21 cellular contexts compared by ENCODE assay signal in the genomic region with DNA sequence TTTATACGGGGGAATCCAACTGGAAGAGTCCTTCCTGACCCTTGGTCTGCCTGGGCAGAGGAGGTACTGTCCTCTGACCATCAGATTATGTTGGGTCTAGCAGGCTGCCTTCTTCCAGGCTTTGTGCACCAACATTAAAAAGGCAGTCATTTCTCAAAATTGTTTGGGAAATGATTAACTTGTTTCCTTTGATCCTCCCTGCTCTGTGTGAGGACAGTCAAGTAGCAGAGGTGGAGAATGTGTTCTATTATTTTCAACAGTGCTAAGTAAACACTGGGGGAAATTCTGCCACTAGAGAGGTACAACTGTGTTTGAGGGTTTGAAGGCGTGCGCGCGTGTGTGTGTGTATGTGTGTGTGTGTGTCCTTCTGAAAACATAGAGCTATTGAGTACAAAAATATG. TPM values are rescaled to one million over a fixed set of nuclear protein-coding genes. Genes with fewer than 3 reads are reported as not detected.
A peak's percentile ranks its signal among the peaks of the same experiment; 100 is the strongest.
DNase-seq lines count a peak whose midpoint lies in the region; ATAC-seq, FAIRE-seq and TF ChIP-seq lines count a peak whose summit lies in the region.
"Had no signal": no experiment of that assay in that cellular context is flagged by ENCODE, and none has a peak within 500 bp of the region (broad histone marks: within the 10 kb centered on the region; RNA-seq: fewer than 3 reads in every experiment).

No MANE protein-coding gene starts in this region.

- CTCF ChIA-PET in endothelial cell of umbilical vein (lab: Charles Lee) = interaction anchor here (1.0 kb wide), 1 partner anchor 11 kb away, joined by 3 read pairs; no protein-coding TSS in a partner anchor

- TF ChIP-seq POLR2A in endothelial cell of umbilical vein (IDR thresholded peaks at IDR 0.05; ENCODE audit: low read depth, low read length) (no peak), upper lobe of left lung (IDR thresholded peaks at IDR 0.05) (no peak), gastrocnemius medialis (IDR thresholded peaks at IDR 0.05) (no peak)

- BruUV-seq in endothelial cell of umbilical vein (replicated peaks; lab: Mats Ljungman, UMichigan) = no TSS peak

- WGBS in upper lobe of left lung, 2 donors = 46 to 55% methylated on average over 5 of the region's 5 CpGs

- no peaks in the 10 kb centered on the region for H3K79me2 ChIP-seq in endothelial cell of umbilical vein (ENCODE audit: control insufficient read depth, insufficient read depth, low read length)

- H3K36me3 Mint-ChIP-seq in activated T-cell treated with anti-CD3 and anti-CD28 coated beads, Interleukin-2, amount 50 U/mL, for 24 hours (ENCODE audit: low read depth) = peaks cover 24% of the 10 kb centered on the region
- H3K36me3 Mint-ChIP-seq: type B pancreatic cell had no signal

- H3K36me3 ChIP-seq in endothelial cell of umbilical vein (ENCODE audit: control insufficient read depth in 2 of 2, extremely low read depth in 1 of 2, insufficient read depth in 2 of 2, low read length in 2 of 2) = no peaks in the 10 kb centered on the region
- peaks cover 0 to 37% (median 4%) of the 10 kb centered on the region in 4 donors for H3K36me3 ChIP-seq in upper lobe of left lung
- no peaks in the 10 kb centered on the region for H3K36me3 ChIP-seq in BE2C
- no peaks in the 10 kb centered on the region for H3K36me3 ChIP-seq in gastrocnemius medialis

- no peak overlapping the region for H3K4me3 Mint-ChIP-seq in activated T-cell treated with anti-CD3 and anti-CD28 coated beads, Interleukin-2, amount 50 U/mL, for 24 hours
- H3K4me3 Mint-ChIP-seq: activated CD4-positive, alpha-beta memory T cell treated with anti-CD3 and anti-CD28 coated beads, Interleukin-2, amount 10 ng/mL, durations not matched to agents 7 days and 5 days; type B pancreatic cell had no signal

- TF ChIP-seq CTCF in endothelial cell of umbilical vein (IDR thresholded peaks at IDR 0.05; ENCODE audit: extremely low read depth in 1 of 2, insufficient read depth in 1 of 2, low read depth in 1 of 2, low read length in 2 of 2) = no peak
- no peak for TF ChIP-seq CTCF in upper lobe of left lung (IDR thresholded peaks at IDR 0.05)
- TF ChIP-seq CTCF in BE2C (IDR thresholded peaks at IDR 0.05; ENCODE audit: low read depth, low read length) = no peak
- TF ChIP-seq CTCF in gastrocnemius medialis (IDR thresholded peaks at IDR 0.05 in 4 of 5, conservative IDR thresholded peaks at IDR 0.05 in 1 of 5) = no peak

- dilution Hi-C loops in endothelial cell of umbilical vein (cut with MboI; ENCODE audit: extremely low pct_ligation_motif_present, low sequenced_read_pairs) = no loop called here

- FAIRE-seq in endothelial cell of umbilical vein (lab: Jason Lieb, UNC) = peak; percentile 12
- FAIRE-seq: G401.6, TTC549 had no signal

- H4K20me1 ChIP-seq in endothelial cell of umbilical vein (replicated peaks; ENCODE audit: control insufficient read depth, extremely low read depth, insufficient read depth, low read length) = no peaks in the 10 kb centered on the region

- H3K9me1 ChIP-seq in endothelial cell of umbilical vein (replicated peaks; ENCODE audit: control insufficient read depth, extremely low read depth, insufficient read depth, low read length) = no peaks in the 10 kb centered on the region

- ATAC-seq in HG03432 (IDR thresholded peaks at IDR 0.05; ENCODE audit: unreplicated experiment) (peak; percentile 47), upper lobe of left lung (ENCODE audit: low FRiP score in 2 of 2) (peak; percentile 40 to 89), gastrocnemius medialis (no peak)
- ATAC-seq: Panc1 had no signal

- no peak overlapping the region for H3K4me2 ChIP-seq in endothelial cell of umbilical vein (ENCODE audit: insufficient read depth, low read length)

- H2AFZ ChIP-seq in endothelial cell of umbilical vein (ENCODE audit: low read depth, low read length) = peak overlapping the region; percentile 13

- TF ChIP-seq EP300 in upper lobe of left lung (IDR thresholded peaks at IDR 0.05) = peak in 2 of 4 donors; percentile 51 to 68

- H3K27me3 ChIP-seq in endothelial cell of umbilical vein (ENCODE audit: control insufficient read depth in 2 of 2, insufficient read depth in 2 of 2, low read length in 2 of 2) = peaks cover 3 to 7% of the 10 kb centered on the region in 2 experiments
- H3K27me3 ChIP-seq in upper lobe of left lung = no peaks in the 10 kb centered on the region
- peaks cover 32% of the 10 kb centered on the region for H3K27me3 ChIP-seq in BE2C
- no peaks in the 10 kb centered on the region for H3K27me3 ChIP-seq in gastrocnemius medialis

- H3K4me3 ChIP-seq in endothelial cell of umbilical vein (replicated peaks in 1 of 3; ENCODE audit: insufficient read depth in 1 of 3, low read depth in 1 of 3, low read length in 3 of 3) (no peak overlapping the region), upper lobe of left lung (no peak overlapping the region), BE2C (ENCODE audit: low read depth, low read length) (no peak overlapping the region), gastrocnemius medialis (no peak overlapping the region)
- H3K4me3 ChIP-seq: SK-N-MC, skin epidermis had no signal

- DNase-seq in activated T-cell treated with anti-CD3 and anti-CD28 coated beads, Interleukin-2, amount 50 U/mL, for 24 hours = no peak
- DNase-seq in activated T-cell treated with anti-CD3 and anti-CD28 coated beads, Interleukin-2, amount 50 U/mL, for 1 hour = no peak
- DNase-seq in endothelial cell of umbilical vein (ENCODE audit: low read depth, low spot score) = no peak
- DNase-seq in upper lobe of left lung = peak in 1 of 2 donors; percentile 70
- DNase-seq in BE2C = no peak
- no peak for DNase-seq in gastrocnemius medialis
- no peak for DNase-seq in amniotic stem cell (lab: John Stamatoyannopoulos, UW)
- DNase-seq: activated CD4-positive, alpha-beta memory T cell treated with anti-CD3 and anti-CD28 coated beads, Interleukin-2, amount 10 ng/mL, durations not matched to agents 7 days and 5 days; aorta; islet precursor cell; MM.1S; NCI-H2029; NCI-H69; stimulated activated CD4-positive, alpha-beta T cell treated with anti-CD3 and anti-CD28 coated beads, Interleukin-4, amount 100 ng/mL, for 4 hours had no signal

- H3K27me3 Mint-ChIP-seq in activated T-cell treated with anti-CD3 and anti-CD28 coated beads, Interleukin-2, amount 50 U/mL, for 24 hours = no peaks in the 10 kb centered on the region
- H3K27me3 Mint-ChIP-seq: activated CD4-positive, alpha-beta memory T cell treated with anti-CD3 and anti-CD28 coated beads, Interleukin-2, amount 10 ng/mL, durations not matched to agents 7 days and 5 days had no signal

- H3K27ac ChIP-seq in endothelial cell of umbilical vein (ENCODE audit: insufficient read depth, low read depth, low read length) (no peak overlapping the region), upper lobe of left lung (peak overlapping the region; percentile 18 to 63 (median 52)), gastrocnemius medialis (no peak overlapping the region)
- H3K27ac ChIP-seq: SK-N-MC had no signal

- intact Hi-C loops in endothelial cell of umbilical vein (cut with micrococcal nuclease) (no loop called here), gastrocnemius medialis (cut with DNase I; ENCODE audit: low total_unique reads) (no loop called here)

- POLR2A ChIA-PET in endothelial cell of umbilical vein (lab: Charles Lee) = no interaction called here

- H3K27ac Mint-ChIP-seq in activated T-cell treated with anti-CD3 and anti-CD28 coated beads, Interleukin-2, amount 50 U/mL, for 24 hours = peak overlapping the region; percentile 42
- H3K27ac Mint-ChIP-seq: activated CD4-positive, alpha-beta memory T cell treated with anti-CD3 and anti-CD28 coated beads, Interleukin-2, amount 10 ng/mL, durations not matched to agents 7 days and 5 days; type B pancreatic cell had no signal

- peaks cover 14% of the 10 kb centered on the region for H3K4me1 ChIP-seq in endothelial cell of umbilical vein (ENCODE audit: control insufficient read depth, extremely low read depth, insufficient read depth, low read length)
- peaks cover 8 to 51% (median 25%) of the 10 kb centered on the region in 4 donors for H3K4me1 ChIP-seq in upper lobe of left lung
- no peaks in the 10 kb centered on the region for H3K4me1 ChIP-seq in BE2C
- H3K4me1 ChIP-seq in gastrocnemius medialis = no peaks in the 10 kb centered on the region

- H3K9ac ChIP-seq in endothelial cell of umbilical vein (replicated peaks; ENCODE audit: extremely low read depth, insufficient read depth, low read length) = no peak overlapping the region

- H3K4me1 Mint-ChIP-seq in activated T-cell treated with anti-CD3 and anti-CD28 coated beads, Interleukin-2, amount 50 U/mL, for 24 hours (ENCODE audit: low read depth) = peaks cover 24% of the 10 kb centered on the region

- H3K9me3 Mint-ChIP-seq in activated T-cell treated with anti-CD3 and anti-CD28 coated beads, Interleukin-2, amount 50 U/mL, for 24 hours = no peaks in the 10 kb centered on the region
- H3K9me3 Mint-ChIP-seq: activated CD4-positive, alpha-beta memory T cell treated with anti-CD3 and anti-CD28 coated beads, Interleukin-2, amount 10 ng/mL, durations not matched to agents 7 days and 5 days; type B pancreatic cell had no signal

- in situ Hi-C loops in gastrocnemius medialis (cut with MboI; ENCODE audit: low sequenced_read_pairs in 4 of 4) = no loop called here

- H3K9me3 ChIP-seq in endothelial cell of umbilical vein (replicated peaks; ENCODE audit: control insufficient read depth, insufficient read depth, low read length) (no peaks in the 10 kb centered on the region), upper lobe of left lung (no peaks in the 10 kb centered on the region), BE2C (no peaks in the 10 kb centered on the region), gastrocnemius medialis (no peaks in the 10 kb centered on the region)

RNA-seq across cellular contexts. Expression of a gene that starts 20.6 kb away (rescaled TPM):
- total RNA-seq in endothelial cell of umbilical vein (0.76 and 2.1 TPM in 2 replicates), upper lobe of left lung (10 to 100 TPM; 33.2 to 73.0 (median 62.0) TPM), gastrocnemius medialis (1 to 10 TPM; 2.2 to 4.1 (median 3.1) TPM)
- polyA plus RNA-seq in endothelial cell of umbilical vein = 1.4 and 1.5 TPM in 2 replicates
- 1.3 TPM in 2 replicates for polyA plus RNA-seq in endothelial cell of umbilical vein (2011; cell fraction: cytosol; rRNA removed)
- 3.4 TPM in 2 replicates for polyA plus RNA-seq in endothelial cell of umbilical vein (2011; cell fraction: nucleus; rRNA removed)
- 1.2 and 1.3 TPM in 2 replicates for polyA plus RNA-seq in endothelial cell of umbilical vein (2012)
- polyA minus RNA-seq in endothelial cell of umbilical vein = 1.7 and 6.0 TPM in 2 replicates
- 18.0 TPM for polyA minus RNA-seq in endothelial cell of umbilical vein (2011; cell fraction: cytosol; rRNA and poly(A)+ RNA removed)
- 0.63 and 1.4 TPM in 2 replicates for polyA minus RNA-seq in endothelial cell of umbilical vein (2011; cell fraction: nucleus; rRNA and poly(A)+ RNA removed)
- 0.40 TPM for polyA plus RNA-seq in BE2C (2012; ENCODE audit: insufficient read depth, insufficient read length, low read depth)

RNA-seq across cellular contexts. Expression of a gene that starts 52.2 kb away (rescaled TPM):
- total RNA-seq in endothelial cell of umbilical vein = 41.9 and 42.1 TPM in 2 replicates
- polyA plus RNA-seq in endothelial cell of umbilical vein = 18.0 and 21.6 TPM in 2 replicates
- 19.8 and 21.4 TPM in 2 replicates for polyA plus RNA-seq in endothelial cell of umbilical vein (2011; cell fraction: cytosol; rRNA removed)
- 72.3 and 101 TPM in 2 replicates for polyA plus RNA-seq in endothelial cell of umbilical vein (2011; cell fraction: nucleus; rRNA removed)
- polyA plus RNA-seq in endothelial cell of umbilical vein (2012) = 31.2 and 41.5 TPM in 2 replicates
- polyA minus RNA-seq in endothelial cell of umbilical vein = 27.6 and 36.0 TPM in 2 replicates
- polyA minus RNA-seq in endothelial cell of umbilical vein (2011; cell fraction: cytosol; rRNA and poly(A)+ RNA removed) = 13.7 TPM
- polyA minus RNA-seq in endothelial cell of umbilical vein (2011; cell fraction: nucleus; rRNA and poly(A)+ RNA removed) = 19.7 and 28.7 TPM in 2 replicates
- total RNA-seq in upper lobe of left lung = 10 to 100 TPM; 18.6 to 57.6 (median 32.2) TPM
- polyA plus RNA-seq in BE2C (2012; ENCODE audit: insufficient read depth, insufficient read length, low read depth) = 33.1 TPM
- 10 to 100 TPM in 2 of 4 donors, 1 to 10 TPM in 2; 7.4 to 11.7 (median 9.7) TPM for total RNA-seq in gastrocnemius medialis

RNA-seq across cellular contexts. Expression of a gene that starts 52.5 kb away (rescaled TPM):
- 35.6 and 36.8 TPM in 2 replicates for total RNA-seq in endothelial cell of umbilical vein
- 7.4 and 10.8 TPM in 2 replicates for polyA plus RNA-seq in endothelial cell of umbilical vein
- 8.7 and 9.5 TPM in 2 replicates for polyA plus RNA-seq in endothelial cell of umbilical vein (2011; cell fraction: cytosol; rRNA removed)
- polyA plus RNA-seq in endothelial cell of umbilical vein (2011; cell fraction: nucleus; rRNA removed) = 35.1 and 48.5 TPM in 2 replicates
- 17.0 and 19.3 TPM in 2 replicates for polyA plus RNA-seq in endothelial cell of umbilical vein (2012)
- 19.9 and 25.3 TPM in 2 replicates for polyA minus RNA-seq in endothelial cell of umbilical vein
- polyA minus RNA-seq in endothelial cell of umbilical vein (2011; cell fraction: cytosol; rRNA and poly(A)+ RNA removed) = 8.9 TPM
- polyA minus RNA-seq in endothelial cell of umbilical vein (2011; cell fraction: nucleus; rRNA and poly(A)+ RNA removed) = 70.4 and 84.4 TPM in 2 replicates
- 100 to 1,000 TPM in 1 of 6 donors, 10 to 100 TPM in 5; 29.5 to 247 (median 43.0) TPM for total RNA-seq in upper lobe of left lung
- polyA plus RNA-seq in BE2C (2012; ENCODE audit: insufficient read depth, insufficient read length, low read depth) = 8.2 TPM
- 10 to 100 TPM; 26.5 to 51.2 (median 30.6) TPM for total RNA-seq in gastrocnemius medialis

Comparison
In these comparisons a context has a peak if more than half of its experiments do, and no peak if none do; other contexts are left out.
1. ATAC-seq: peak in HG03432 (single experiment) and upper lobe of left lung (2 of 2); none in gastrocnemius medialis (0 of 2).
2. H3K27ac ChIP-seq: peak in upper lobe of left lung (4 of 4); none in endothelial cell of umbilical vein (single experiment) and gastrocnemius medialis (0 of 4).
3. RNA of a gene that starts 20.6 kb away (total RNA-seq): 33.2 to 73.0 TPM in upper lobe of left lung; 2.2 to 4.1 TPM in gastrocnemius medialis and 0.76 to 2.1 TPM in endothelial cell of umbilical vein; every median in the first group is over 4 times any median in the second.